ENCODE assay signal across 11 cellular contexts in the genomic region with DNA sequence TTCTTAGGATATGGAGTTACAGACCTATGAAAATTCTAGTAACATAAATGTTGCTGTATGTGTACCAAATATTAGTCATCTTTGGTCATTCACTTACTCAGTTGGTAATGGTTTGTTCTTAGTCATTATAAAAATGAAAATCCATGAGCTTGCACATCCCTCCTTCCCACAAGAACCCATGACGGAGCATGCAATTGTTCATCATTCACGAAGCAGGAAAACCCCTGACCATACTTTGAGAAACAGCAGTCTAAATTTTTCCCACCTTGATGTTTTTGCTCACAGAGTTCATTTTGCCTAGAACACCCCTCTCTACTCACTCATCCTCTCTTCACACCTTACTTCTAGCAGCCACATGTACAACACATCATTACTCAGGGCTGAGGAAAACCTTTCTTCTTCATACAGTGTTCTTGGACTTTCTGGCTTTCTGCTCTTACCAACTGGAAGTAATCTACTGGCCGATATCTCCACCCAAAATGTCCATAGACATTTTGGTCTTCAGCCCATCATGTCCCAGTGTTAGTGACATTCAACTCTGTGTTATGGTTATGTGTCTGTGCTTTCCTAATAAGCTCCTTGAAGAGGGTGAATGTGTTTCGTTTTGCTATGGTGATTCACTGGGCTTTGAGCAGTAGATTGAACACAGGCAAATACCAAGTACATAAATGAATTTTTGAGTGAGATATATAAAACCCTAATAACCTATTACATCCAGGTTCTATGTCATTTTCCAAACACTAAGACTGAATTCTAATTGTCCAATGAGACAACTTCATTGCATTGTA.
DNase-seq lines count a peak whose midpoint lies in the region; ATAC-seq, FAIRE-seq and TF ChIP-seq lines count a peak whose summit lies in the region.
"Had no signal": no experiment of that assay in that cellular context is flagged by ENCODE, and none has a peak within 500 bp of the region (broad histone marks: within the 10 kb centered on the region; RNA-seq: fewer than 3 reads in every experiment).

No MANE protein-coding gene starts in this region.

- POLR2A ChIA-PET in HepG2 (lab: Yijun Ruan, JAX) = no interaction called here

- WGBS in HepG2 (ENCODE audit: low lambda C conversion rate) = 32% methylated on average over 4 of the region's 4 CpGs
- 87 to 90% methylated on average over 4 of the region's 4 CpGs for WGBS in sigmoid colon, 2 donors

- TF ChIP-seq RAD21 in HepG2 (CRISPR knock-in tag; IDR thresholded peaks at IDR 0.05) = no peak

- intact Hi-C loops in HepG2 (cut with micrococcal nuclease; ENCODE audit: unreplicated experiment) (no loop called here), sigmoid colon (cut with DNase I) (no loop called here), lower lobe of right lung (cut with DNase I) (no loop called here)

- no TSS peak for BruUV-seq in HepG2 (replicated peaks; lab: Mats Ljungman, UMichigan)

- no peak for TF ChIP-seq CTCF in HepG2 (CRISPR knock-in tag; IDR thresholded peaks at IDR 0.05)
- TF ChIP-seq CTCF in sigmoid colon (IDR thresholded peaks at IDR 0.05) = no peak
- TF ChIP-seq CTCF in lower lobe of right lung (IDR thresholded peaks at IDR 0.05) = no peak

- H3K79me2 ChIP-seq in HepG2 (ENCODE audit: insufficient read depth, low read length) = no peaks in the 10 kb centered on the region

- no peaks in the 10 kb centered on the region for H3K36me3 ChIP-seq in HepG2 (replicated peaks in 1 of 2; ENCODE audit: control insufficient read depth in 1 of 2, insufficient read depth in 2 of 2, low read length in 2 of 2)
- no peaks in the 10 kb centered on the region for H3K36me3 ChIP-seq in sigmoid colon
- no peaks in the 10 kb centered on the region for H3K36me3 ChIP-seq in lower lobe of right lung

- no peak overlapping the region for H3K27ac ChIP-seq in epithelial cell of prostate
- H3K27ac ChIP-seq in HepG2 (ENCODE audit: extremely low read length, insufficient read depth, low read length) = no peak overlapping the region
- H3K27ac ChIP-seq in sigmoid colon = no peak overlapping the region
- no peak overlapping the region for H3K27ac ChIP-seq in lower lobe of right lung

- H3K4me1 ChIP-seq in HepG2 (ENCODE audit: insufficient read depth, low read length) (no peaks in the 10 kb centered on the region), sigmoid colon (no peaks in the 10 kb centered on the region), lower lobe of right lung (no peaks in the 10 kb centered on the region)

- no peaks in the 10 kb centered on the region; a peak in 1 of 5 replicates for H3K27me3 ChIP-seq in HepG2 (ENCODE audit: control insufficient read depth in 1 of 2, insufficient read depth in 2 of 2, low read length in 2 of 2)
- H3K27me3 ChIP-seq in sigmoid colon = no peaks in the 10 kb centered on the region
- H3K27me3 ChIP-seq in lower lobe of right lung (ENCODE audit: low read depth) = no peaks in the 10 kb centered on the region

- CTCF ChIA-PET in HepG2 (lab: Yijun Ruan, JAX; ENCODE audit: low intra/inter-chr PET ratio, low total read pairs) = no interaction called here

- TF ChIP-seq EP300 in HepG2 (IDR thresholded peaks at IDR 0.05; ENCODE audit: low read depth in 2 of 2, low read length in 2 of 2) (no peak), HepG2 (CRISPR knock-in tag; IDR thresholded peaks at IDR 0.05; ENCODE audit: borderline replicate concordance) (no peak), sigmoid colon (IDR thresholded peaks at IDR 0.05) (no peak)

- peak; percentile 55 for DNase-seq in EH (ENCODE audit: low read depth)
- DNase-seq in epithelial cell of prostate (ENCODE audit: low read depth, low spot score) = peak; percentile 69
- no peak for DNase-seq in HepG2 (ENCODE audit: low spot score)
- no peak for DNase-seq in sigmoid colon
- DNase-seq in lower lobe of right lung = no peak
- DNase-seq: activated CD4-positive, alpha-beta T cell treated with anti-CD3 and anti-CD28 coated beads for 4 hours; islet precursor cell; stimulated activated CD4-positive, alpha-beta T cell treated with anti-CD3 and anti-CD28 coated beads, Interleukin-2, amount 100 ng/mL, for 24 hours had no signal

- H4K20me1 ChIP-seq in HepG2 (ENCODE audit: insufficient read depth, low read length) = no peaks in the 10 kb centered on the region

- H3K9me3 ChIP-seq in HepG2 (ENCODE audit: low read length) = no peaks in the 10 kb centered on the region
- no peaks in the 10 kb centered on the region for H3K9me3 ChIP-seq in sigmoid colon
- no peaks in the 10 kb centered on the region for H3K9me3 ChIP-seq in lower lobe of right lung

- no peak for TF ChIP-seq POLR2A in HepG2 (IDR thresholded peaks at IDR 0.05; ENCODE audit: insufficient read depth in 1 of 2, low read depth in 2 of 2, low read length in 2 of 2)
- TF ChIP-seq POLR2A in sigmoid colon (IDR thresholded peaks at IDR 0.05) = no peak

- FAIRE-seq in HepG2 (lab: Jason Lieb, UNC) = no peak

- H3K4me2 ChIP-seq in HepG2 (ENCODE audit: low read depth, low read length) = no peak overlapping the region

- no peak overlapping the region for H3K9ac ChIP-seq in HepG2 (ENCODE audit: insufficient read depth, low read depth, low read length)

- H3K4me3 ChIP-seq in HepG2 (replicated peaks in 1 of 3; ENCODE audit: insufficient read depth in 1 of 3, low read depth in 2 of 3, low read length in 3 of 3) (no peak overlapping the region), sigmoid colon (no peak overlapping the region), lower lobe of right lung (no peak overlapping the region)

- H2AFZ ChIP-seq in HepG2 (ENCODE audit: low read length) = no peak overlapping the region

- in situ Hi-C loops in HepG2 (cut with HindIII; ENCODE audit: extremely low pct_ligation_motif_present, low pct_unique_long_range_greater_than_20kb) = loop anchor here (25.0 kb wide), 1 partner anchor 1086 kb away; a partner anchor contains a TSS

- peak; percentile 61 for ATAC-seq in GM19023 (IDR thresholded peaks at IDR 0.05; ENCODE audit: unreplicated experiment)
- ATAC-seq in HG03432 (IDR thresholded peaks at IDR 0.05; ENCODE audit: unreplicated experiment) = peak; percentile 59
- ATAC-seq in HepG2 = no peak
- no peak for ATAC-seq in GM21825 (IDR thresholded peaks at IDR 0.05; ENCODE audit: unreplicated experiment)
- ATAC-seq in lower lobe of right lung = no peak

TF ChIP-seq in HepG2, 621 proteins besides CTCF, POLR2A, EP300 and RAD21 (continues in another document):
- TF ChIP-seq ZNF350 (CRISPR knock-in tag; IDR thresholded peaks at IDR 0.05; ENCODE audit: borderline replicate concordance, low read depth) = no peak
- no peak for TF ChIP-seq FOXA3 (CRISPR knock-in tag; IDR thresholded peaks at IDR 0.05)
- no peak for TF ChIP-seq ZNF264 (CRISPR knock-in tag; IDR thresholded peaks at IDR 0.05)
- TF ChIP-seq RBM22 (optimal IDR thresholded peaks at IDR 0.05; ENCODE audit: low read length) = no peak
- TF ChIP-seq, protein P1, sequence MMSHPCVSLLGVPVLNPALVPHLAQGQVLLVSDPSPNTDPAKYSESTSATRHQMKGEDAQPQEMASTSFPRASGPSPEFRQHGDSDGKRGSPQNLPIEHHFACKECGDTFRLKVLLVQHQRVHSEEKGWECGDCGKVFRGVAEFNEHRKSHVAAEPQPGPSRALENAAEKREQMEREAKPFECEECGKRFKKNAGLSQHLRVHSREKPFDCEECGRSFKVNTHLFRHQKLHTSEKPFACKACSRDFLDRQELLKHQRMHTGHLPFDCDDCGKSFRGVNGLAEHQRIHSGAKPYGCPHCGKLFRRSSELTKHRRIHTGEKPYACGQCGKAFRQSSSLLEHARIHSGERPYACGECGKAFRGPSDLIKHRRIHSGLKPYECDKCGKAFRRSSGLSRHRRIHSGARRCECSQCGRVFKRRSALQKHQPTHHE (CRISPR knock-in tag; IDR thresholded peaks at IDR 0.05; ENCODE audit: borderline replicate concordance) = no peak
- TF ChIP-seq SIX4 (CRISPR knock-in tag; IDR thresholded peaks at IDR 0.05) = no peak
- no peak for TF ChIP-seq ZNF431 (CRISPR knock-in tag; IDR thresholded peaks at IDR 0.05; ENCODE audit: borderline replicate concordance, low read depth)
- no peak for TF ChIP-seq ZNF678 (CRISPR knock-in tag; IDR thresholded peaks at IDR 0.05)
- no peak for TF ChIP-seq CCAR2 (optimal IDR thresholded peaks at IDR 0.05; ENCODE audit: low read depth, low read length)
- TF ChIP-seq KDM5B (CRISPR knock-in tag; IDR thresholded peaks at IDR 0.05; ENCODE audit: borderline replicate concordance) = no peak
- TF ChIP-seq, protein P2, sequence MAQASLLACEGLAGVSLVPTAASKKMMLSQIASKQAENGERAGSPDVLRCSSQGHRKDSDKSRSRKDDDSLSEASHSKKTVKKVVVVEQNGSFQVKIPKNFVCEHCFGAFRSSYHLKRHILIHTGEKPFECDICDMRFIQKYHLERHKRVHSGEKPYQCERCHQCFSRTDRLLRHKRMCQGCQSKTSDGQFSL (CRISPR knock-in tag; IDR thresholded peaks at IDR 0.05) = no peak
- TF ChIP-seq, protein P3, sequence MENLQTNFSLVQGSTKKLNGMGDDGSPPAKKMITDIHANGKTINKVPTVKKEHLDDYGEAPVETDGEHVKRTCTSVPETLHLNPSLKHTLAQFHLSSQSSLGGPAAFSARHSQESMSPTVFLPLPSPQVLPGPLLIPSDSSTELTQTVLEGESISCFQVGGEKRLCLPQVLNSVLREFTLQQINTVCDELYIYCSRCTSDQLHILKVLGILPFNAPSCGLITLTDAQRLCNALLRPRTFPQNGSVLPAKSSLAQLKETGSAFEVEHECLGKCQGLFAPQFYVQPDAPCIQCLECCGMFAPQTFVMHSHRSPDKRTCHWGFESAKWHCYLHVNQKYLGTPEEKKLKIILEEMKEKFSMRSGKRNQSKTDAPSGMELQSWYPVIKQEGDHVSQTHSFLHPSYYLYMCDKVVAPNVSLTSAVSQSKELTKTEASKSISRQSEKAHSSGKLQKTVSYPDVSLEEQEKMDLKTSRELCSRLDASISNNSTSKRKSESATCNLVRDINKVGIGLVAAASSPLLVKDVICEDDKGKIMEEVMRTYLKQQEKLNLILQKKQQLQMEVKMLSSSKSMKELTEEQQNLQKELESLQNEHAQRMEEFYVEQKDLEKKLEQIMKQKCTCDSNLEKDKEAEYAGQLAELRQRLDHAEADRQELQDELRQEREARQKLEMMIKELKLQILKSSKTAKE (CRISPR knock-in tag; IDR thresholded peaks at IDR 0.05; ENCODE audit: borderline replicate concordance) = no peak
- TF ChIP-seq SIN3A (IDR thresholded peaks at IDR 0.05; ENCODE audit: borderline replicate concordance, low read depth, low read length) = no peak
- no peak for TF ChIP-seq ZNF282 (IDR thresholded peaks at IDR 0.05; ENCODE audit: partially characterized antibody)
- no peak for TF ChIP-seq ZC3H13 (CRISPR knock-in tag; IDR thresholded peaks at IDR 0.05)
- TF ChIP-seq, protein P4, sequence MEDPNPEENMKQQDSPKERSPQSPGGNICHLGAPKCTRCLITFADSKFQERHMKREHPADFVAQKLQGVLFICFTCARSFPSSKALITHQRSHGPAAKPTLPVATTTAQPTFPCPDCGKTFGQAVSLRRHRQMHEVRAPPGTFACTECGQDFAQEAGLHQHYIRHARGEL (CRISPR knock-in tag; IDR thresholded peaks at IDR 0.05) = no peak
- no peak for TF ChIP-seq PAWR (CRISPR knock-in tag; IDR thresholded peaks at IDR 0.05; ENCODE audit: borderline replicate concordance)
- no peak for TF ChIP-seq SAP130 (CRISPR knock-in tag; IDR thresholded peaks at IDR 0.05; ENCODE audit: low read depth)

Comparison
In these comparisons a context has a peak if more than half of its experiments do, and no peak if none do; other contexts are left out.
1. DNase-seq: peak in EH (single experiment) and epithelial cell of prostate (single experiment); none in HepG2 (single experiment), sigmoid colon (single experiment) and lower lobe of right lung (single experiment).
2. ATAC-seq: peak in GM19023 (single experiment) and HG03432 (single experiment); none in HepG2 (single experiment), GM21825 (single experiment) and lower lobe of right lung (0 of 2).